1 cellular context compared by ENCODE assay signal in the genomic region with DNA sequence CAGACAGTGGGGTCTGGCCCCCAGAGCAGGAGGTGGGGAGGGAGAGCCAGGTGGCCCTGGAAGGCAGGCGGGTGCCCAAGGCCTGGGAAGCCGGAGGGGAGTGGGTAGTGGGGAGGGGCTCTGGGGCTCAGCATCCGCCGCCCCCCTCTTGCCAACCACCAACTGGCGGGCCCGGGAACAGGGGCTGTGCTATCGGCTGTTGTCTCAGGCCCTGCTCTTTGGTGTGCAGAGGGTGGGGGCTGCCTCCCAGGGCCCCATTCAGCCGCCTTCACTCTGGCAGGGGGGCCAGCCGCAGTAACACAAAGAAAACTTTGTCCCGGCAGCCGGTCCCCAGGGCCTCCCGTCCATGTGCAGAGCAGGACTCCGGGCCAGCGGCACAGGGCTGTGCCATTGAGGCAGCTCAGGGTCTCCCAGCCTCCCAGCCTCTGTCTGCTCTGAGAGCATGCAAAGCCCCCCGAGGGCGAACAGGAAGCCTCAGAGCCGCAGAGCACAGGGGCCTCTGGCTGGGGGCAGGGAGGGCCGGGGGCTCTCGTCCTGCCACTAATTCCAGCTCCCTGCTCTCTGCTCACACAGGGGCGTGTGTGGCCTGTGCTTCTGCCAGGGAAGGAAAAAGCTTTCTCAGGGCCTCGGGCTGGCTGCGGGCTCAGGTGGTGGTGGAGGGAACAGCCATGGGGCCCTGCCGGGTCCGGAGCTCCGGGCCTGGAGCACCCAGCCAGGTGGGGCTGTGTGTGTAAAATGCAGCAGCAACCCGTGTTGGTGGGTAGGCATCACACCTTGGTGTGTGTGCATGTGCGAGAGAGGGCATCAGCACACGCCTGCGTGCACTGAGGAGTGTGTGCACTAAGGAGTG.
A peak's percentile ranks its signal among the peaks of the same experiment; 100 is the strongest.
TF ChIP-seq lines count a peak whose summit lies in the region.

No MANE protein-coding gene starts in this region.

TF ChIP-seq in HepG2, 621 proteins besides CTCF, POLR2A, EP300 and RAD21:
- no peak for TF ChIP-seq AKAP8 (CRISPR knock-in tag; IDR thresholded peaks at IDR 0.05)
- no peak for TF ChIP-seq SYNCRIP (IDR thresholded peaks at IDR 0.05; ENCODE audit: insufficient read depth, low read depth, low read length)
- TF ChIP-seq ZNF569 (CRISPR knock-in tag; IDR thresholded peaks at IDR 0.05; ENCODE audit: borderline replicate concordance): no peak
- TF ChIP-seq ZNF3 (CRISPR knock-in tag; IDR thresholded peaks at IDR 0.05): no peak
- no peak for TF ChIP-seq CAMTA2 (CRISPR knock-in tag; IDR thresholded peaks at IDR 0.05; ENCODE audit: borderline replicate concordance)
- TF ChIP-seq, protein P1, sequence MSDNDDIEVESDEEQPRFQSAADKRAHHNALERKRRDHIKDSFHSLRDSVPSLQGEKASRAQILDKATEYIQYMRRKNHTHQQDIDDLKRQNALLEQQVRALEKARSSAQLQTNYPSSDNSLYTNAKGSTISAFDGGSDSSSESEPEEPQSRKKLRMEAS (IDR thresholded peaks at IDR 0.05): peak; percentile 12; the same call in 1 of the 2 replicates
- TF ChIP-seq KLF9 (CRISPR knock-in tag; IDR thresholded peaks at IDR 0.05; ENCODE audit: low read depth): no peak
- 0 out of 2 replicates have a peak, but pooled peaks have one; percentile 35 for TF ChIP-seq ZNF543 (CRISPR knock-in tag; IDR thresholded peaks at IDR 0.05)
- TF ChIP-seq ARHGAP35 (CRISPR knock-in tag; IDR thresholded peaks at IDR 0.05; ENCODE audit: borderline replicate concordance): no peak
- no peak for TF ChIP-seq ZFYVE20 (CRISPR knock-in tag; IDR thresholded peaks at IDR 0.05; ENCODE audit: borderline replicate concordance, low read depth)
- 0 out of 2 replicates have a peak, but pooled peaks have one; percentile 30 for TF ChIP-seq PHF21A (CRISPR knock-in tag; IDR thresholded peaks at IDR 0.05)
- no peak for TF ChIP-seq JUND (CRISPR knock-in tag; IDR thresholded peaks at IDR 0.05)
- no peak for TF ChIP-seq ARNT (IDR thresholded peaks at IDR 0.05)
- no peak for TF ChIP-seq ZNF747 (CRISPR knock-in tag; IDR thresholded peaks at IDR 0.05; ENCODE audit: borderline replicate concordance)
- TF ChIP-seq, protein P2, sequence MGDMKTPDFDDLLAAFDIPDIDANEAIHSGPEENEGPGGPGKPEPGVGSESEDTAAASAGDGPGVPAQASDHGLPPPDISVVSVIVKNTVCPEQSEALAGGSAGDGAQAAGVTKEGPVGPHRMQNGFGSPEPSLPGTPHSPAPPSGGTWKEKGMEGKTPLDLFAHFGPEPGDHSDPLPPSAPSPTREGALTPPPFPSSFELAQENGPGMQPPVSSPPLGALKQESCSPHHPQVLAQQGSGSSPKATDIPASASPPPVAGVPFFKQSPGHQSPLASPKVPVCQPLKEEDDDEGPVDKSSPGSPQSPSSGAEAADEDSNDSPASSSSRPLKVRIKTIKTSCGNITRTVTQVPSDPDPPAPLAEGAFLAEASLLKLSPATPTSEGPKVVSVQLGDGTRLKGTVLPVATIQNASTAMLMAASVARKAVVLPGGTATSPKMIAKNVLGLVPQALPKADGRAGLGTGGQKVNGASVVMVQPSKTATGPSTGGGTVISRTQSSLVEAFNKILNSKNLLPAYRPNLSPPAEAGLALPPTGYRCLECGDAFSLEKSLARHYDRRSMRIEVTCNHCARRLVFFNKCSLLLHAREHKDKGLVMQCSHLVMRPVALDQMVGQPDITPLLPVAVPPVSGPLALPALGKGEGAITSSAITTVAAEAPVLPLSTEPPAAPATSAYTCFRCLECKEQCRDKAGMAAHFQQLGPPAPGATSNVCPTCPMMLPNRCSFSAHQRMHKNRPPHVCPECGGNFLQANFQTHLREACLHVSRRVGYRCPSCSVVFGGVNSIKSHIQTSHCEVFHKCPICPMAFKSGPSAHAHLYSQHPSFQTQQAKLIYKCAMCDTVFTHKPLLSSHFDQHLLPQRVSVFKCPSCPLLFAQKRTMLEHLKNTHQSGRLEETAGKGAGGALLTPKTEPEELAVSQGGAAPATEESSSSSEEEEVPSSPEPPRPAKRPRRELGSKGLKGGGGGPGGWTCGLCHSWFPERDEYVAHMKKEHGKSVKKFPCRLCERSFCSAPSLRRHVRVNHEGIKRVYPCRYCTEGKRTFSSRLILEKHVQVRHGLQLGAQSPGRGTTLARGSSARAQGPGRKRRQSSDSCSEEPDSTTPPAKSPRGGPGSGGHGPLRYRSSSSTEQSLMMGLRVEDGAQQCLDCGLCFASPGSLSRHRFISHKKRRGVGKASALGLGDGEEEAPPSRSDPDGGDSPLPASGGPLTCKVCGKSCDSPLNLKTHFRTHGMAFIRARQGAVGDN (CRISPR knock-in tag; IDR thresholded peaks at IDR 0.05): peak; percentile 39
- TF ChIP-seq ZNF431 (CRISPR knock-in tag; IDR thresholded peaks at IDR 0.05; ENCODE audit: borderline replicate concordance, low read depth): no peak
- TF ChIP-seq, protein P3, sequence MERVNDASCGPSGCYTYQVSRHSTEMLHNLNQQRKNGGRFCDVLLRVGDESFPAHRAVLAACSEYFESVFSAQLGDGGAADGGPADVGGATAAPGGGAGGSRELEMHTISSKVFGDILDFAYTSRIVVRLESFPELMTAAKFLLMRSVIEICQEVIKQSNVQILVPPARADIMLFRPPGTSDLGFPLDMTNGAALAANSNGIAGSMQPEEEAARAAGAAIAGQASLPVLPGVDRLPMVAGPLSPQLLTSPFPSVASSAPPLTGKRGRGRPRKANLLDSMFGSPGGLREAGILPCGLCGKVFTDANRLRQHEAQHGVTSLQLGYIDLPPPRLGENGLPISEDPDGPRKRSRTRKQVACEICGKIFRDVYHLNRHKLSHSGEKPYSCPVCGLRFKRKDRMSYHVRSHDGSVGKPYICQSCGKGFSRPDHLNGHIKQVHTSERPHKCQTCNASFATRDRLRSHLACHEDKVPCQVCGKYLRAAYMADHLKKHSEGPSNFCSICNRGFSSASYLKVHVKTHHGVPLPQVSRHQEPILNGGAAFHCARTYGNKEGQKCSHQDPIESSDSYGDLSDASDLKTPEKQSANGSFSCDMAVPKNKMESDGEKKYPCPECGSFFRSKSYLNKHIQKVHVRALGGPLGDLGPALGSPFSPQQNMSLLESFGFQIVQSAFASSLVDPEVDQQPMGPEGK (CRISPR knock-in tag; IDR thresholded peaks at IDR 0.05): peak; percentile 96
- TF ChIP-seq, protein P4, sequence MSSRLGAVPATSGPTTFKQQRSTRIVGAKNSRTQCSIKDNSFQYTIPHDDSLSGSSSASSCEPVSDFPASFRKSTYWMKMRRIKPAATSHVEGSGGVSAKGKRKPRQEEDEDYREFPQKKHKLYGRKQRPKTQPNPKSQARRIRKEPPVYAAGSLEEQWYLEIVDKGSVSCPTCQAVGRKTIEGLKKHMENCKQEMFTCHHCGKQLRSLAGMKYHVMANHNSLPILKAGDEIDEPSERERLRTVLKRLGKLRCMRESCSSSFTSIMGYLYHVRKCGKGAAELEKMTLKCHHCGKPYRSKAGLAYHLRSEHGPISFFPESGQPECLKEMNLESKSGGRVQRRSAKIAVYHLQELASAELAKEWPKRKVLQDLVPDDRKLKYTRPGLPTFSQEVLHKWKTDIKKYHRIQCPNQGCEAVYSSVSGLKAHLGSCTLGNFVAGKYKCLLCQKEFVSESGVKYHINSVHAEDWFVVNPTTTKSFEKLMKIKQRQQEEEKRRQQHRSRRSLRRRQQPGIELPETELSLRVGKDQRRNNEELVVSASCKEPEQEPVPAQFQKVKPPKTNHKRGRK (CRISPR knock-in tag; IDR thresholded peaks at IDR 0.05): no peak
- TF ChIP-seq, protein P5, sequence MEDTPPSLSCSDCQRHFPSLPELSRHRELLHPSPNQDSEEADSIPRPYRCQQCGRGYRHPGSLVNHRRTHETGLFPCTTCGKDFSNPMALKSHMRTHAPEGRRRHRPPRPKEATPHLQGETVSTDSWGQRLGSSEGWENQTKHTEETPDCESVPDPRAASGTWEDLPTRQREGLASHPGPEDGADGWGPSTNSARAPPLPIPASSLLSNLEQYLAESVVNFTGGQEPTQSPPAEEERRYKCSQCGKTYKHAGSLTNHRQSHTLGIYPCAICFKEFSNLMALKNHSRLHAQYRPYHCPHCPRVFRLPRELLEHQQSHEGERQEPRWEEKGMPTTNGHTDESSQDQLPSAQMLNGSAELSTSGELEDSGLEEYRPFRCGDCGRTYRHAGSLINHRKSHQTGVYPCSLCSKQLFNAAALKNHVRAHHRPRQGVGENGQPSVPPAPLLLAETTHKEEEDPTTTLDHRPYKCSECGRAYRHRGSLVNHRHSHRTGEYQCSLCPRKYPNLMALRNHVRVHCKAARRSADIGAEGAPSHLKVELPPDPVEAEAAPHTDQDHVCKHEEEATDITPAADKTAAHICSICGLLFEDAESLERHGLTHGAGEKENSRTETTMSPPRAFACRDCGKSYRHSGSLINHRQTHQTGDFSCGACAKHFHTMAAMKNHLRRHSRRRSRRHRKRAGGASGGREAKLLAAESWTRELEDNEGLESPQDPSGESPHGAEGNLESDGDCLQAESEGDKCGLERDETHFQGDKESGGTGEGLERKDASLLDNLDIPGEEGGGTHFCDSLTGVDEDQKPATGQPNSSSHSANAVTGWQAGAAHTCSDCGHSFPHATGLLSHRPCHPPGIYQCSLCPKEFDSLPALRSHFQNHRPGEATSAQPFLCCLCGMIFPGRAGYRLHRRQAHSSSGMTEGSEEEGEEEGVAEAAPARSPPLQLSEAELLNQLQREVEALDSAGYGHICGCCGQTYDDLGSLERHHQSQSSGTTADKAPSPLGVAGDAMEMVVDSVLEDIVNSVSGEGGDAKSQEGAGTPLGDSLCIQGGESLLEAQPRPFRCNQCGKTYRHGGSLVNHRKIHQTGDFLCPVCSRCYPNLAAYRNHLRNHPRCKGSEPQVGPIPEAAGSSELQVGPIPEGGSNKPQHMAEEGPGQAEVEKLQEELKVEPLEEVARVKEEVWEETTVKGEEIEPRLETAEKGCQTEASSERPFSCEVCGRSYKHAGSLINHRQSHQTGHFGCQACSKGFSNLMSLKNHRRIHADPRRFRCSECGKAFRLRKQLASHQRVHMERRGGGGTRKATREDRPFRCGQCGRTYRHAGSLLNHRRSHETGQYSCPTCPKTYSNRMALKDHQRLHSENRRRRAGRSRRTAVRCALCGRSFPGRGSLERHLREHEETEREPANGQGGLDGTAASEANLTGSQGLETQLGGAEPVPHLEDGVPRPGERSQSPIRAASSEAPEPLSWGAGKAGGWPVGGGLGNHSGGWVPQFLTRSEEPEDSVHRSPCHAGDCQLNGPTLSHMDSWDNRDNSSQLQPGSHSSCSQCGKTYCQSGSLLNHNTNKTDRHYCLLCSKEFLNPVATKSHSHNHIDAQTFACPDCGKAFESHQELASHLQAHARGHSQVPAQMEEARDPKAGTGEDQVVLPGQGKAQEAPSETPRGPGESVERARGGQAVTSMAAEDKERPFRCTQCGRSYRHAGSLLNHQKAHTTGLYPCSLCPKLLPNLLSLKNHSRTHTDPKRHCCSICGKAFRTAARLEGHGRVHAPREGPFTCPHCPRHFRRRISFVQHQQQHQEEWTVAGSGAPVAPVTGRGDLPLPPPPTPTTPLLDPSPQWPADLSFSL (CRISPR knock-in tag; IDR thresholded peaks at IDR 0.05): no peak
- 0 out of 2 replicates have a peak, but pooled peaks have one; percentile 7 for TF ChIP-seq BCL6 (CRISPR knock-in tag; IDR thresholded peaks at IDR 0.05)
- TF ChIP-seq ZNF17 (CRISPR knock-in tag; IDR thresholded peaks at IDR 0.05): no peak
- TF ChIP-seq ZNF33B (CRISPR knock-in tag; IDR thresholded peaks at IDR 0.05): no peak
- no peak for TF ChIP-seq PAWR (CRISPR knock-in tag; IDR thresholded peaks at IDR 0.05; ENCODE audit: borderline replicate concordance)
- no peak for TF ChIP-seq SP2 (CRISPR knock-in tag; IDR thresholded peaks at IDR 0.05)
- 0 out of 2 replicates have a peak, but pooled peaks have one; percentile 70 for TF ChIP-seq PCBP1 (IDR thresholded peaks at IDR 0.05; ENCODE audit: borderline replicate concordance, low read depth, low read length)
- TF ChIP-seq KDM1A (CRISPR knock-in tag; IDR thresholded peaks at IDR 0.05): no peak
- TF ChIP-seq REXO4 (CRISPR knock-in tag; IDR thresholded peaks at IDR 0.05; ENCODE audit: borderline replicate concordance): no peak
- TF ChIP-seq MBD4 (IDR thresholded peaks at IDR 0.05; ENCODE audit: borderline replicate concordance, low read length): no peak
- peak; percentile 90 for TF ChIP-seq SRSF1 (optimal IDR thresholded peaks at IDR 0.05; ENCODE audit: low read depth, low read length)
- no peak for TF ChIP-seq ZNF839 (CRISPR knock-in tag; IDR thresholded peaks at IDR 0.05; ENCODE audit: borderline replicate concordance)
- TF ChIP-seq HOXD1 (CRISPR knock-in tag; IDR thresholded peaks at IDR 0.05): no peak
